9 cellular contexts compared by ENCODE assay signal in the genomic region with DNA sequence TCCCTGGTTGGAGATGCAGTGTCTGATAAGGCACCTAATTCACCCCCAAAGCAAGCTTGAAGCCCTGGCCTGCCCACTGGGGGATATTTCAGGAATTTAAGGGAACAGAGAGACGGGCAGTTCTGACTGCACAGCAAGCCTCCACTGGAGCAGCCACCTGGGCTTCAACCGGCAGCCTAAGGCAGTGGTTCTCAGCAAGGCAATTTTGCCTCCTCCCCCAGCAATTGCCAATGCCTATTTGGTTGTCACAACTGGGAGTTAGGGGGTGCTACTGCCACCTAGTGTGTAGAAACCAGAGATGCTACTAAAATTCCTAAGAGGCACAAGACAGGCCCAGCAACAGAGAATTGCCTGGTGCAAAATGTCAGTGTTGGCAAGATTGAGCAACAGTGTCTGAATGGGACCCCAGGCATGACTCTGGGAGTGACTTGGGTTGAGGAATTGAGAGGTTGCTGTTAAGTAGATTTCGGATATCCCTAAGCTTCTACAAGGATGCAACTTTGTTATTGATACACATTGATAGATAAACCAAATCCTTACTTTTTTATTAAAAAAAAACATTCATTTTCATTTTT. TPM values are rescaled to one million over a fixed set of nuclear protein-coding genes. Genes with fewer than 3 reads are reported as not detected.
DNase-seq lines count a peak whose midpoint lies in the region; ATAC-seq and TF ChIP-seq lines count a peak whose summit lies in the region.
"Had no signal": no experiment of that assay in that cellular context is flagged by ENCODE, and none has a peak within 500 bp of the region (broad histone marks: within the 10 kb centered on the region; RNA-seq: fewer than 3 reads in every experiment).

No MANE protein-coding gene starts in this region.

- TF ChIP-seq RAD21 in liver (IDR thresholded peaks at IDR 0.05): peak; percentile 62 to 79

- no peaks in the 10 kb centered on the region for H3K4me1 ChIP-seq in HEK293 (ENCODE audit: control insufficient read depth, insufficient read depth, low read length)
- peaks cover 0 to 12% (median 4%) of the 10 kb centered on the region in 4 donors for H3K4me1 ChIP-seq in liver (ENCODE audit: control insufficient read depth in 4 of 4, insufficient read depth in 4 of 4, low read length in 3 of 4)

- 98% methylated on average over 3 of the region's 3 CpGs for WGBS in liver

- no peaks in the 10 kb centered on the region for H3K36me3 Mint-ChIP-seq in T-helper 2 cell treated with Interferon-gamma antibody and Interleukin-4, amounts not matched to agents 5 μg/mL and 100 μg/mL, for 36 hours (ENCODE audit: low read depth)

- peaks cover 0 to 37% of the 10 kb centered on the region in 2 experiments; a peak in 1 of 3 replicates for H3K36me3 ChIP-seq in HEK293 (ENCODE audit: control insufficient read depth in 2 of 2, insufficient read depth in 1 of 2, low read length in 2 of 2)
- peaks cover 0 to 46% (median 35%) of the 10 kb centered on the region in 4 donors for H3K36me3 ChIP-seq in liver (ENCODE audit: control insufficient read depth in 4 of 4, insufficient read depth in 3 of 4, low read depth in 1 of 4, low read length in 3 of 4)

- POLR2A ChIA-PET in HEK293 (lab: Yijun Ruan, JAX): no interaction called here

- H3K9me3 Mint-ChIP-seq in T-helper 2 cell treated with Interferon-gamma antibody and Interleukin-4, amounts not matched to agents 5 μg/mL and 100 μg/mL, for 36 hours: peaks cover 5% of the 10 kb centered on the region

- H3K9me3 ChIP-seq in HEK293 (ENCODE audit: control insufficient read depth, insufficient read depth, low read depth, low read length): no peaks in the 10 kb centered on the region
- H3K9me3 ChIP-seq in liver (ENCODE audit: control insufficient read depth in 4 of 4, low read length in 3 of 4): peaks cover 0 to 4% (median 2%) of the 10 kb centered on the region in 4 donors

- no peaks in the 10 kb centered on the region for H3K27me3 Mint-ChIP-seq in T-helper 2 cell treated with Interferon-gamma antibody and Interleukin-4, amounts not matched to agents 5 μg/mL and 100 μg/mL, for 36 hours (ENCODE audit: low read depth)

- CTCF ChIA-PET in HEK293 (lab: Yijun Ruan, JAX): interaction anchor here (0.9 to 1.6 kb wide), 3 partner anchors 13 to 330 kb away, joined by 3 to 7 read pairs (median 4); no protein-coding TSS in a partner anchor

- no peak overlapping the region for H3K27ac Mint-ChIP-seq in T-helper 2 cell treated with Interferon-gamma antibody and Interleukin-4, amounts not matched to agents 5 μg/mL and 100 μg/mL, for 36 hours

- H3K4me3 ChIP-seq in HEK293 (ENCODE audit: low read depth, low read length) (no peak overlapping the region), liver (ENCODE audit: low read depth in 1 of 3, low read length in 3 of 3) (no peak overlapping the region)
- H3K4me3 ChIP-seq: gastroesophageal sphincter had no signal

- TF ChIP-seq CTCF in HEK293 (tag by site-specific recombination; IDR thresholded peaks at IDR 0.05) (no peak), VCaP (conservative IDR thresholded peaks at IDR 0.05) (peak; percentile 37), liver (IDR thresholded peaks at IDR 0.05; ENCODE audit: low read depth, low read length, missing input control) (peak; percentile 20)

- DNase-seq in Daoy (ENCODE audit: low read depth) (peak; percentile 37), germinal center (ENCODE audit: low spot score) (no peak)
- no peak for DNase-seq in NK-92 treated with Interleukin-12 subunit alpha and Interleukin-12 subunit beta, amount 100 ng/mL, for 24 hours (lab: John Stamatoyannopoulos, UW)
- no peak for DNase-seq in T-helper 2 cell treated with Interferon-gamma antibody and Interleukin-4, amounts not matched to agents 5 μg/mL and 100 μg/mL, for 36 hours (ENCODE audit: low spot score)

- H3K4me3 Mint-ChIP-seq in T-helper 2 cell treated with Interferon-gamma antibody and Interleukin-4, amounts not matched to agents 5 μg/mL and 100 μg/mL, for 36 hours: no peak overlapping the region

- ATAC-seq in GM21526 (IDR thresholded peaks at IDR 0.05; ENCODE audit: low FRiP score, unreplicated experiment): no peak
- ATAC-seq: gastroesophageal sphincter had no signal

- H3K27ac ChIP-seq in HEK293 (ENCODE audit: extremely low read depth, low read depth, low read length) (no peak overlapping the region), VCaP (no peak overlapping the region), liver (ENCODE audit: low read depth in 1 of 2, low read length in 2 of 2) (no peak overlapping the region)
- H3K27ac ChIP-seq: gastroesophageal sphincter had no signal

- H3K27me3 ChIP-seq in liver (ENCODE audit: control insufficient read depth in 4 of 4, insufficient read depth in 4 of 4, low read length in 3 of 4): no peaks in the 10 kb centered on the region
- H3K27me3 ChIP-seq: gastroesophageal sphincter had no signal

- H3K9ac ChIP-seq in liver (ENCODE audit: low read depth in 1 of 2, low read length in 2 of 2): no peak overlapping the region

- H3K4me1 Mint-ChIP-seq in T-helper 2 cell treated with Interferon-gamma antibody and Interleukin-4, amounts not matched to agents 5 μg/mL and 100 μg/mL, for 36 hours (ENCODE audit: low read depth): peaks cover 4% of the 10 kb centered on the region

TF ChIP-seq in HEK293, 187 proteins besides CTCF, POLR2A, EP300 and RAD21:
- TF ChIP-seq ZNF114 (tag by site-specific recombination; IDR thresholded peaks at IDR 0.05) (no peak), ZNF561 (tag by site-specific recombination; IDR thresholded peaks at IDR 0.05; ENCODE audit: borderline replicate concordance) (peak; percentile 94; the same call in 1 of the 2 replicates), SETDB1 (IDR thresholded peaks at IDR 0.05; ENCODE audit: insufficient read length, low read length) (peak; percentile 94), ZNF155 (tag by site-specific recombination; IDR thresholded peaks at IDR 0.05) (no peak), TRIM28 (IDR thresholded peaks at IDR 0.05; ENCODE audit: borderline replicate concordance, low read length) (peak; percentile 98; the same call in 1 of the 2 replicates), ZNF660 (tag by site-specific recombination; IDR thresholded peaks at IDR 0.05) (no peak), ZNF654 (tag by site-specific recombination; IDR thresholded peaks at IDR 0.05; ENCODE audit: low read depth) (peak; percentile 36)

TF ChIP-seq in liver, 16 proteins besides CTCF, POLR2A, EP300 and RAD21:
- TF ChIP-seq, protein P1, sequence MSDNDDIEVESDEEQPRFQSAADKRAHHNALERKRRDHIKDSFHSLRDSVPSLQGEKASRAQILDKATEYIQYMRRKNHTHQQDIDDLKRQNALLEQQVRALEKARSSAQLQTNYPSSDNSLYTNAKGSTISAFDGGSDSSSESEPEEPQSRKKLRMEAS (IDR thresholded peaks at IDR 0.05): no peak
- TF ChIP-seq JUND (IDR thresholded peaks at IDR 0.05): no peak
- no peak for TF ChIP-seq RXRA (IDR thresholded peaks at IDR 0.05)
- TF ChIP-seq GABPA (IDR thresholded peaks at IDR 0.05 in 1 of 2, conservative IDR thresholded peaks at IDR 0.05 in 1 of 2): no peak
- no peak for TF ChIP-seq HNF4A (conservative IDR thresholded peaks at IDR 0.05)
- TF ChIP-seq, protein P2, sequence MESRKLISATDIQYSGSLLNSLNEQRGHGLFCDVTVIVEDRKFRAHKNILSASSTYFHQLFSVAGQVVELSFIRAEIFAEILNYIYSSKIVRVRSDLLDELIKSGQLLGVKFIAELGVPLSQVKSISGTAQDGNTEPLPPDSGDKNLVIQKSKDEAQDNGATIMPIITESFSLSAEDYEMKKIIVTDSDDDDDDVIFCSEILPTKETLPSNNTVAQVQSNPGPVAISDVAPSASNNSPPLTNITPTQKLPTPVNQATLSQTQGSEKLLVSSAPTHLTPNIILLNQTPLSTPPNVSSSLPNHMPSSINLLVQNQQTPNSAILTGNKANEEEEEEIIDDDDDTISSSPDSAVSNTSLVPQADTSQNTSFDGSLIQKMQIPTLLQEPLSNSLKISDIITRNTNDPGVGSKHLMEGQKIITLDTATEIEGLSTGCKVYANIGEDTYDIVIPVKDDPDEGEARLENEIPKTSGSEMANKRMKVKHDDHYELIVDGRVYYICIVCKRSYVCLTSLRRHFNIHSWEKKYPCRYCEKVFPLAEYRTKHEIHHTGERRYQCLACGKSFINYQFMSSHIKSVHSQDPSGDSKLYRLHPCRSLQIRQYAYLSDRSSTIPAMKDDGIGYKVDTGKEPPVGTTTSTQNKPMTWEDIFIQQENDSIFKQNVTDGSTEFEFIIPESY (IDR thresholded peaks at IDR 0.05): no peak
- TF ChIP-seq FOXA1 (IDR thresholded peaks at IDR 0.05): no peak
TF ChIP-seq in liver: peak in this region for 0.

RNA-seq across cellular contexts. Expression of a gene that starts 58.7 kb away (rescaled TPM):
- total RNA-seq in Daoy (2014; rRNA removed; shearing (Covaris generic)): 159 and 213 TPM in 2 replicates
- 100 to 1,000 TPM; 156 to 193 TPM for total RNA-seq in liver
- polyA plus RNA-seq in liver: 100 to 1,000 TPM; 167 to 210 TPM
